In the genomic region with DNA sequence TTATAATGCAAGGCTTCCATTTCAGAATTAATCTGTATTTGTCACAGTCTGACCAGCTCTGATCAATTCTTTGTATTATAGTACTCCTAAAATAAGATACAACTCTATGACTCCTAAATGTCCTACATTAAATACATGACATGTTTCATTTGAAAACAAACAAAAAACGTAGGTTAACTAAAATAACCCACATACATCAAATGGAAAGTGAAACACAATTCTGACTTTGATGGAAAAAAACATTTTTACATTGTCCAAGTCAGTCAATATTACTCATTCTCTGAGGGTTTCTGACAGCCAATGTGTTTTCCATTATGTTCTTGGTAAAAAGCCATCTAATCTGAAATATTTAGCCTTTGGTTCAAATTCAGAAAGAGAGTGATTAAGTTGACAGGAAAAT, we compare ENCODE assay signal across 16 cellular contexts. TPM values are rescaled to one million over a fixed set of nuclear protein-coding genes. Genes with fewer than 3 reads are reported as not detected.
DNase-seq lines count a peak whose midpoint lies in the region; ATAC-seq and TF ChIP-seq lines count a peak whose summit lies in the region.
"Had no signal": no experiment of that assay in that cellular context is flagged by ENCODE, and none has a peak within 500 bp of the region (broad histone marks: within the 10 kb centered on the region; RNA-seq: fewer than 3 reads in every experiment).

No MANE protein-coding gene starts in this region.

- ATAC-seq in GM21447 (IDR thresholded peaks at IDR 0.05; ENCODE audit: unreplicated experiment) (peak; percentile 52), aorta (ENCODE audit: low FRiP score) (no peak), HG03095 (IDR thresholded peaks at IDR 0.05; ENCODE audit: unreplicated experiment) (no peak)
- ATAC-seq in CD8-positive, alpha-beta T cell = no peak
- ATAC-seq: body of pancreas had no signal

- H3K9me3 Mint-ChIP-seq in CD8-positive, alpha-beta T cell = no peaks in the 10 kb centered on the region

- peaks cover 33% of the 10 kb centered on the region for H3K36me3 Mint-ChIP-seq in CD8-positive, alpha-beta T cell

- H3K4me1 Mint-ChIP-seq in CD8-positive, alpha-beta T cell (ENCODE audit: low read depth) = peaks cover 47% of the 10 kb centered on the region

- POLR2A ChIA-PET in GM10248 (lab: Yijun Ruan, JAX) = interaction anchor here (1.9 to 2.3 kb wide), 2 partner anchors 9 to 183 kb away, joined by 6 to 11 read pairs; a partner anchor contains a TSS
- POLR2A ChIA-PET in CD8-positive, alpha-beta T cell (lab: Charles Lee) = interaction anchor here (1.7 kb wide), 1 partner anchor 180 kb away, joined by 3 read pairs; a partner anchor contains a TSS

- no peak overlapping the region for H3K4me3 Mint-ChIP-seq in CD8-positive, alpha-beta T cell

- no peak overlapping the region for H3K4me3 ChIP-seq in fibroblast of the aortic adventitia (ENCODE audit: low read depth, low read length)
- H3K4me3 ChIP-seq in aorta (ENCODE audit: low read length in 2 of 2) = no peak overlapping the region
- no peak overlapping the region for H3K4me3 ChIP-seq in CD8-positive, alpha-beta T cell (ENCODE audit: low read depth, low read length)
- H3K4me3 ChIP-seq: body of pancreas, thoracic aorta had no signal

- WGBS in aorta, 2 donors = 4 to 10% methylated on average over 1 of the region's 1 CpG

- H3K4me1 ChIP-seq in aorta (ENCODE audit: control insufficient read depth in 1 of 2, insufficient read depth in 2 of 2, low read length in 2 of 2) = peaks cover 0 to 3% of the 10 kb centered on the region in 2 donors
- H3K4me1 ChIP-seq in CD8-positive, alpha-beta T cell (ENCODE audit: insufficient read depth, low read length) = peaks cover 4% of the 10 kb centered on the region

- peaks cover 0 to 3% of the 10 kb centered on the region in 2 donors for H3K36me3 ChIP-seq in aorta (ENCODE audit: control insufficient read depth in 1 of 2, insufficient read depth in 2 of 2, low read length in 1 of 2)
- no peaks in the 10 kb centered on the region for H3K36me3 ChIP-seq in CD8-positive, alpha-beta T cell (ENCODE audit: insufficient read depth, low read length)
- H3K36me3 ChIP-seq: neutrophil, thoracic aorta had no signal

- CTCF ChIA-PET in GM10248 (lab: Yijun Ruan, JAX) = interaction anchor here (0.9 to 3.4 kb wide), 9 partner anchors 9 to 199 kb away, joined by 3 to 14 read pairs (median 3); a partner anchor contains a TSS
- CTCF ChIA-PET in CD8-positive, alpha-beta T cell (lab: Charles Lee) = interaction anchor here (1.1 to 2.4 kb wide), 3 partner anchors 10 to 180 kb away, joined by 3 to 8 read pairs (median 5); a partner anchor contains a TSS

- no peak overlapping the region for H3K27ac Mint-ChIP-seq in CD8-positive, alpha-beta T cell

- peak; percentile 26 for DNase-seq in GM10248 (ENCODE audit: extremely low spot score)
- peak; percentile 41 for DNase-seq in OCI-M1 (lab: John Stamatoyannopoulos, UW)
- peak; percentile 50 for DNase-seq in fibroblast of the aortic adventitia (ENCODE audit: low read depth)
- DNase-seq in aorta = no peak
- no peak for DNase-seq in CD8-positive, alpha-beta T cell
- DNase-seq in NCI-H2107 (lab: John Stamatoyannopoulos, UW) = no peak
- DNase-seq: activated CD4-positive, alpha-beta T cell treated with anti-CD3 and anti-CD28 coated beads for 1 hour; body of pancreas; kidney glomerular epithelial cell; NCI-H2029; RPMI8226; stimulated activated CD4-positive, alpha-beta T cell treated with anti-CD3 and anti-CD28 coated beads, Interleukin-2, amount 100 ng/mL, for 24 hours had no signal

- no peak overlapping the region for H3K27ac ChIP-seq in aorta (ENCODE audit: low read depth in 1 of 2, low read length in 2 of 2)
- no peak overlapping the region for H3K27ac ChIP-seq in CD8-positive, alpha-beta T cell (ENCODE audit: low read depth, low read length)
- H3K27ac ChIP-seq: body of pancreas, neutrophil, thoracic aorta had no signal

- H3K9me3 ChIP-seq in aorta (ENCODE audit: control insufficient read depth, low read length) = no peaks in the 10 kb centered on the region
- H3K9me3 ChIP-seq in CD8-positive, alpha-beta T cell (ENCODE audit: low read length) = no peaks in the 10 kb centered on the region
- H3K9me3 ChIP-seq: body of pancreas, neutrophil, thoracic aorta had no signal

- no peaks in the 10 kb centered on the region for H3K27me3 Mint-ChIP-seq in CD8-positive, alpha-beta T cell (ENCODE audit: low read depth)

- H3K27me3 ChIP-seq in aorta (ENCODE audit: control insufficient read depth in 1 of 2, insufficient read depth in 2 of 2, low read length in 1 of 2) = no peaks in the 10 kb centered on the region
- no peaks in the 10 kb centered on the region for H3K27me3 ChIP-seq in CD8-positive, alpha-beta T cell (ENCODE audit: insufficient read depth, low read length)
- H3K27me3 ChIP-seq: body of pancreas, neutrophil had no signal

- TF ChIP-seq CTCF in GM10248 (IDR thresholded peaks at IDR 0.05; ENCODE audit: control extremely low read depth, extremely low read depth, low read depth, missing control alignments) (no peak), fibroblast of the aortic adventitia (IDR thresholded peaks at IDR 0.05; ENCODE audit: insufficient read depth, low read length) (no peak)
- TF ChIP-seq CTCF in CD8-positive, alpha-beta T cell (IDR thresholded peaks at IDR 0.05) = no peak

- intact Hi-C loops in aorta (cut with DNase I) = no loop called here
- intact Hi-C loops in CD8-positive, alpha-beta T cell (cut with DNase I, micrococcal nuclease) = no loop called here

RNA-seq across cellular contexts. Expression of a gene that starts 8.7 kb away (rescaled TPM):
- total RNA-seq in fibroblast of the aortic adventitia (ENCODE audit: low replicate concordance) (37.6 and 90.5 TPM in 2 replicates), aorta (10 to 100 TPM; 41.9 to 57.9 TPM)
- polyA plus RNA-seq in aorta = 10 to 100 TPM; 12.6 to 16.9 TPM
- total RNA-seq in CD8-positive, alpha-beta T cell = 10 to 100 TPM; 74.1 to 74.7 TPM

Comparison
In these comparisons a context has a peak if more than half of its experiments do, and no peak if none do; other contexts are left out.
1. DNase-seq: peak in GM10248 (single experiment), OCI-M1 (single experiment) and fibroblast of the aortic adventitia (single experiment); none in aorta (0 of 2), CD8-positive, alpha-beta T cell (0 of 7) and NCI-H2107 (single experiment).